In genomic region chr6:107746461-107747030, GRCh38 we compare ENCODE assay signal across 26 cellular contexts.
"Had no signal": no experiment of that assay in that cellular context is flagged by ENCODE, and none has a peak within 500 bp of the region (broad histone marks: within the 10 kb centered on the region; RNA-seq: fewer than 3 reads in every experiment).

No MANE protein-coding gene starts in this region.

- H3K27me3 ChIP-seq: brain microvascular endothelial cell had no signal

- H3K4me3 Mint-ChIP-seq: activated CD4-positive, alpha-beta memory T cell treated with anti-CD3 and anti-CD28 coated beads for 36 hours; activated CD4-positive, alpha-beta T cell treated with anti-CD3 and anti-CD28 coated beads for 36 hours; activated CD4-positive, alpha-beta T cell treated with anti-CD3 and anti-CD28 coated beads, Interleukin-2, amount 10 ng/mL, durations not matched to agents 24 days and 14 days; activated CD8-positive, alpha-beta memory T cell treated with anti-CD3 and anti-CD28 coated beads, Interleukin-2, amount 10 ng/mL, durations not matched to agents 7 days and 5 days; activated CD8-positive, alpha-beta T cell treated with anti-CD3 and anti-CD28 coated beads, Interleukin-2, amount 10 ng/mL, durations not matched to agents 7 days and 5 days; activated naive CD4-positive, alpha-beta T cell treated with anti-CD3 and anti-CD28 coated beads for 36 hours; activated naive CD8-positive, alpha-beta T cell; activated T-helper 1 cell treated with anti-CD3 and anti-CD28 coated beads, Interleukin-12 subunit alpha, Interleukin-12 subunit beta, Interleukin-2, Interleukin-4 antibody, amounts not matched to agents 30 ng/mL and 10 ng/mL and 1 ng/mL, durations not matched to agents 14 hours and 24 hours and 36 hours; central memory CD8-positive, alpha-beta T cell had no signal

- H3K27me3 Mint-ChIP-seq: activated CD4-positive, alpha-beta memory T cell treated with anti-CD3 and anti-CD28 coated beads for 36 hours; activated CD4-positive, alpha-beta T cell treated with anti-CD3 and anti-CD28 coated beads for 36 hours; activated CD4-positive, alpha-beta T cell treated with anti-CD3 and anti-CD28 coated beads, Interleukin-2, amount 10 ng/mL, durations not matched to agents 24 days and 14 days; activated CD8-positive, alpha-beta memory T cell treated with anti-CD3 and anti-CD28 coated beads, Interleukin-2, amount 10 ng/mL, durations not matched to agents 7 days and 5 days; activated naive CD8-positive, alpha-beta T cell; central memory CD8-positive, alpha-beta T cell had no signal

- H3K36me3 ChIP-seq: brain microvascular endothelial cell had no signal

- ATAC-seq: activated CD4-positive, alpha-beta T cell treated with anti-CD3 and anti-CD28 coated beads for 36 hours; activated CD8-positive, alpha-beta memory T cell treated with anti-CD3 and anti-CD28 coated beads, Interleukin-2, amount 10 ng/mL, durations not matched to agents 7 days and 5 days; activated CD8-positive, alpha-beta T cell treated with anti-CD3 and anti-CD28 coated beads, Interleukin-2, amount 10 ng/mL, durations not matched to agents 7 days and 5 days had no signal

- H3K9me3 Mint-ChIP-seq: activated CD4-positive, alpha-beta memory T cell treated with anti-CD3 and anti-CD28 coated beads for 36 hours; activated CD4-positive, alpha-beta T cell treated with anti-CD3 and anti-CD28 coated beads, Interleukin-2, amount 10 ng/mL, durations not matched to agents 24 days and 14 days; activated naive CD4-positive, alpha-beta T cell treated with anti-CD3 and anti-CD28 coated beads for 36 hours; activated T-helper 1 cell treated with anti-CD3 and anti-CD28 coated beads, Interleukin-12 subunit alpha, Interleukin-12 subunit beta, Interleukin-2, Interleukin-4 antibody, amounts not matched to agents 30 ng/mL and 10 ng/mL and 1 ng/mL, durations not matched to agents 14 hours and 24 hours and 36 hours; activated T-helper 2 cell treated with anti-CD3 and anti-CD28 coated beads, Interferon-gamma antibody, Interleukin-2, Interleukin-4, amounts not matched to agents 10 μg/mL and 5 μg/mL and 100 μg/mL, durations not matched to agents 14 hours and 24 hours and 36 hours; central memory CD8-positive, alpha-beta T cell had no signal

- DNase-seq: activated CD4-positive, alpha-beta memory T cell treated with anti-CD3 and anti-CD28 coated beads for 36 hours; activated CD4-positive, alpha-beta T cell treated with anti-CD3 and anti-CD28 coated beads for 36 hours; activated CD4-positive, alpha-beta T cell treated with anti-CD3 and anti-CD28 coated beads, Interleukin-2, amount 10 ng/mL, durations not matched to agents 24 days and 14 days; activated CD4-positive, CD25-positive, alpha-beta regulatory T cell; activated CD4-positive, CD25-positive, alpha-beta regulatory T cell treated with anti-CD3 and anti-CD28 coated beads, Interleukin-2, amount 50 U/mL, for 72 hours; activated CD8-positive, alpha-beta memory T cell treated with anti-CD3 and anti-CD28 coated beads, Interleukin-2, amount 10 ng/mL, durations not matched to agents 7 days and 5 days; activated CD8-positive, alpha-beta memory T cell treated with anti-CD3 and anti-CD28 coated beads, Interleukin-2, amount 50 U/mL, for 4 hours; activated CD8-positive, alpha-beta T cell treated with anti-CD3 and anti-CD28 coated beads, Interleukin-2, amount 10 ng/mL, durations not matched to agents 7 days and 5 days; activated effector memory CD4-positive, alpha-beta T cell treated with anti-CD3 and anti-CD28 coated beads, Interleukin-2, amount 50 U/mL, for 16 hours; activated naive CD4-positive, alpha-beta T cell treated with anti-CD3 and anti-CD28 coated beads for 36 hours; activated T-cell treated with anti-CD3 and anti-CD28 coated beads, Interleukin-2, amount 50 U/mL, for 1 hour; activated T-cell treated with anti-CD3 and anti-CD28 coated beads, Interleukin-2, amount 50 U/mL, for 48 hours; amniotic stem cell; anterior cingulate cortex; brain microvascular endothelial cell; cortex of kidney; dermis blood vessel endothelial cell; effector CD4-positive, alpha-beta T cell; foreskin fibroblast; head of caudate nucleus; T-helper 2 cell had no signal

- H3K27ac ChIP-seq: brain microvascular endothelial cell, epithelial cell of prostate had no signal

- H3K27ac Mint-ChIP-seq: activated CD4-positive, alpha-beta memory T cell treated with anti-CD3 and anti-CD28 coated beads for 36 hours; activated CD4-positive, alpha-beta T cell treated with anti-CD3 and anti-CD28 coated beads for 36 hours; activated CD4-positive, alpha-beta T cell treated with anti-CD3 and anti-CD28 coated beads, Interleukin-2, amount 10 ng/mL, durations not matched to agents 24 days and 14 days; activated CD8-positive, alpha-beta memory T cell treated with anti-CD3 and anti-CD28 coated beads, Interleukin-2, amount 10 ng/mL, durations not matched to agents 7 days and 5 days; activated CD8-positive, alpha-beta T cell treated with anti-CD3 and anti-CD28 coated beads, Interleukin-2, amount 10 ng/mL, durations not matched to agents 7 days and 5 days; activated naive CD4-positive, alpha-beta T cell treated with anti-CD3 and anti-CD28 coated beads for 36 hours; activated naive CD8-positive, alpha-beta T cell; activated T-helper 1 cell treated with anti-CD3 and anti-CD28 coated beads, Interleukin-12 subunit alpha, Interleukin-12 subunit beta, Interleukin-2, Interleukin-4 antibody, amounts not matched to agents 30 ng/mL and 10 ng/mL and 1 ng/mL, durations not matched to agents 14 hours and 24 hours and 36 hours; activated T-helper 2 cell treated with anti-CD3 and anti-CD28 coated beads, Interferon-gamma antibody, Interleukin-2, Interleukin-4, amounts not matched to agents 10 μg/mL and 5 μg/mL and 100 μg/mL, durations not matched to agents 14 hours and 24 hours and 36 hours had no signal
